In the genomic region with DNA sequence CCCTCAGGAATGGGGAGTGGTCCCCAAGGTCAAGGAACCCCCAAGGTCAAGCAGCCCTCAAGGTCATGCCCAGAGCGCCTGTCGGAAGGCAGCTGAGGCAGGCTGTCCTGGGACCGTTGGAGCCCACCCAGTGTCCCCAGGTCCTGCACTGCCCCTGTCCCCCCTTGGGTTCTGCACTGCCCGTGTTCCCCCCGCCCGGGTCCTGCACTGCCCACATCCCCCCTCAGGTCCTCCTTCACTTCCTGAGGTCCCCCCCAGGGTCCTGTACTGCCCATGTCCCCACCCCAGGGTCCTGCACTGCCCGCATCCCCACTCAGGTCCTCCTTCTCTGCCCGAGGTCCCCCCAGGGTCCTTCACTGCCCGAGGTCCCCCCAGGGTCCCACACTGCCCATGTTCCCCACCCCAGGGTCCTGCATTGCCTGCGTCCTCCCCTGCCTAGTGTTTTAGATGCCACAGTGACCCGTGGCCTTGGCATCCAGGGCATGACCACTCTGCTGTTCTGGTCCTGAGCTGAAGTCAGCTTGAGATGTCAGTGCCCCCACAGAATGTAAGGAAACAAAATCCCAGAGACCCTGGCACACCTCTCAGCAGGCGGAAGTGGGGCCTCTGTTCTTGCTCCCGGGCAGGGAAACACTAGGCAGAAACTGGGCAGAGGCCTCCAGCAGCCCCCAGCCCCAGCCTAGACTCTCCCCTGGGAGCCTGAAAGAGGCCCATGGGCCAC, we compare ENCODE assay signal across 22 cellular contexts.
DNase-seq lines count a peak whose midpoint lies in the region; ATAC-seq and TF ChIP-seq lines count a peak whose summit lies in the region.
"Had no signal": no experiment of that assay in that cellular context is flagged by ENCODE, and none has a peak within 500 bp of the region (broad histone marks: within the 10 kb centered on the region; RNA-seq: fewer than 3 reads in every experiment).

No MANE protein-coding gene starts in this region.

- no peak overlapping the region for H3K27ac ChIP-seq in right atrium auricular region
- H3K27ac ChIP-seq: gastrocnemius medialis, thyroid gland had no signal

- ATAC-seq in left ventricle myocardium superior (no peak), HG03139 (IDR thresholded peaks at IDR 0.05; ENCODE audit: unreplicated experiment) (no peak), HG03025 (IDR thresholded peaks at IDR 0.05; ENCODE audit: low FRiP score, unreplicated experiment) (no peak)
- ATAC-seq: esophagus mucosa, gastrocnemius medialis, T-cell had no signal

- no peaks in the 10 kb centered on the region for H3K36me3 ChIP-seq in right atrium auricular region
- H3K36me3 ChIP-seq: gastrocnemius medialis, thyroid gland had no signal

- no peaks in the 10 kb centered on the region for H3K36me3 Mint-ChIP-seq in chondrocyte (ENCODE audit: low read depth)
- no peaks in the 10 kb centered on the region for H3K36me3 Mint-ChIP-seq in type B pancreatic cell
- H3K36me3 Mint-ChIP-seq: T-cell had no signal

- no peaks in the 10 kb centered on the region for H3K9me3 ChIP-seq in right atrium auricular region
- H3K9me3 ChIP-seq: gastrocnemius medialis, thyroid gland had no signal

- H3K4me3 Mint-ChIP-seq in chondrocyte (ENCODE audit: unreplicated experiment), result no peak overlapping the region
- H3K4me3 Mint-ChIP-seq in type B pancreatic cell, result no peak overlapping the region
- H3K4me3 Mint-ChIP-seq: CD4-positive, alpha-beta T cell; T-cell had no signal

- H3K27me3 Mint-ChIP-seq in chondrocyte (ENCODE audit: low read depth) (no peaks in the 10 kb centered on the region), type B pancreatic cell (peaks cover 16% of the 10 kb centered on the region)

- DNase-seq in right atrium auricular region (ENCODE audit: low spot score) (peak; percentile 32), left ventricle myocardium superior (no peak), chondrocyte (ENCODE audit: low spot score) (peak; percentile 75), mesenteric fat pad (ENCODE audit: low spot score) (peak; percentile 74), type B pancreatic cell (ENCODE audit: extremely low spot score, unreplicated experiment) (peak; percentile 62), RPMI8226 (no peak)
- DNase-seq: activated CD4-positive, alpha-beta T cell treated with anti-CD3 and anti-CD28 coated beads, Interleukin-2, amount 50 U/mL, for 1 hour; activated naive CD4-positive, alpha-beta T cell treated with anti-CD3 and anti-CD28 coated beads, Interleukin-2, amount 50 U/mL, for 16 hours; anterior cingulate cortex; caudate nucleus; DMS153; effector CD8-positive, alpha-beta T cell; gastrocnemius medialis; KG1; NCI-H1694; NCI-H748 treated with DMSO at 0.1 percent for 48 hours; thyroid gland had no signal

- no peak overlapping the region for H3K27ac Mint-ChIP-seq in chondrocyte (ENCODE audit: unreplicated experiment)
- H3K27ac Mint-ChIP-seq in type B pancreatic cell, result no peak overlapping the region
- H3K27ac Mint-ChIP-seq: CD4-positive, alpha-beta T cell; T-cell had no signal

- no peaks in the 10 kb centered on the region for H3K9me3 Mint-ChIP-seq in chondrocyte (ENCODE audit: low read depth)
- no peaks in the 10 kb centered on the region for H3K9me3 Mint-ChIP-seq in type B pancreatic cell
- H3K9me3 Mint-ChIP-seq: CD4-positive, alpha-beta T cell; T-cell had no signal

- H3K4me3 ChIP-seq in right atrium auricular region, result no peak overlapping the region
- H3K4me3 ChIP-seq: gastrocnemius medialis, thyroid gland had no signal

- H3K4me1 Mint-ChIP-seq in chondrocyte (ENCODE audit: low read depth), result no peaks in the 10 kb centered on the region
- no peaks in the 10 kb centered on the region for H3K4me1 Mint-ChIP-seq in type B pancreatic cell (ENCODE audit: unreplicated experiment)
- H3K4me1 Mint-ChIP-seq: T-cell had no signal

- no peak for TF ChIP-seq CTCF in right atrium auricular region (IDR thresholded peaks at IDR 0.05)
- no peak for TF ChIP-seq CTCF in chondrocyte (IDR thresholded peaks at IDR 0.05)
- TF ChIP-seq CTCF in type B pancreatic cell (conservative IDR thresholded peaks at IDR 0.05), result no peak

- no peaks in the 10 kb centered on the region for H3K27me3 ChIP-seq in right atrium auricular region
- H3K27me3 ChIP-seq: gastrocnemius medialis, thyroid gland had no signal

- intact Hi-C loops in left ventricle myocardium superior (cut with micrococcal nuclease), result no loop called here

- H3K4me1 ChIP-seq in right atrium auricular region, result no peaks in the 10 kb centered on the region
- H3K4me1 ChIP-seq: gastrocnemius medialis, thyroid gland had no signal

Comparison
In these comparisons a context has a peak if more than half of its experiments do, and no peak if none do; other contexts are left out.
1. DNase-seq: peak in right atrium auricular region (single experiment), chondrocyte (single experiment), mesenteric fat pad (single experiment) and type B pancreatic cell (single experiment); none in left ventricle myocardium superior (single experiment) and RPMI8226 (single experiment).